In the genomic region with DNA sequence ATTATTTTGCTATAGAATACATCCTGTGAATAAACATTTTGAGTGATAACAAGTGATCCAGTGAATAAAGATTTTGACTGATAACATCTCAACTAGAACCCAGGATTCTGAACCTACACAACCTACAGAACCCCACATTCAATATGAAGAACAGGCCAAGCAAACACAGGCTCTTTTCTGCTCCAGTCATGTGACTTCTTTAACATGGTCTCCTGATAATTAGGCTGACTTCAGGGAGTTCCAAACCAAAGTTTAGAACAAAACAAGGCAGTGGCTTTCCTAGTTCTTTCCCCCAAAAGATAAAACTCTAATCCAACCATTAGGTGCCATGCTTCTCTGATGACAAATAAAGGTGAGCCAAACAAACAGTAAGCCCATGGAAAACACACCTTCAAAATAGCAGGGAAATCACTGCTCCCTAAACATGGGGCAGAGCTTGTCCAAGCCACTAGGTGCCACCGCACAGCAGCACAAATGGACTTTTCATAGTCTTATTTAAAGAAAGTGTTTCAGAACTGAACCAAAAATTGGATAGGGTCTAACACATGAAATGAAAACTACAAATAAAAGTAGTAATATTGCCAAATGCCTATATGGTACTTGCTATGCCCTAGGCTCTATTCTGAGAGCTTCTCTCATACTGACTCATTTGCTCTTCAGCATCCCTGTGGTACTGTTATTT, we compare ENCODE assay signal across 9 cellular contexts.
A peak's percentile ranks its signal among the peaks of the same experiment; 100 is the strongest.
DNase-seq lines count a peak whose midpoint lies in the region; ATAC-seq and TF ChIP-seq lines count a peak whose summit lies in the region.
"Had no signal": no experiment of that assay in that cellular context is flagged by ENCODE, and none has a peak within 500 bp of the region (broad histone marks: within the 10 kb centered on the region; RNA-seq: fewer than 3 reads in every experiment).

No MANE protein-coding gene starts in this region.

- no peak overlapping the region for H3K4me3 Mint-ChIP-seq in CD4-positive, alpha-beta T cell

- no peaks in the 10 kb centered on the region for H3K9me3 ChIP-seq in heart right ventricle
- H3K9me3 ChIP-seq in right atrium auricular region: no peaks in the 10 kb centered on the region
- H3K9me3 ChIP-seq in upper lobe of right lung: no peaks in the 10 kb centered on the region
- no peaks in the 10 kb centered on the region for H3K9me3 ChIP-seq in CD4-positive, alpha-beta T cell (ENCODE audit: control insufficient read depth, low read length)

- no peaks in the 10 kb centered on the region for H3K36me3 Mint-ChIP-seq in CD4-positive, alpha-beta T cell (ENCODE audit: low read depth)

- peaks cover 0 to 24% (median 5%) of the 10 kb centered on the region in 7 donors for H3K27me3 ChIP-seq in heart right ventricle
- H3K27me3 ChIP-seq in right atrium auricular region: no peaks in the 10 kb centered on the region
- peaks cover 10% of the 10 kb centered on the region for H3K27me3 ChIP-seq in upper lobe of right lung
- peaks cover 13% of the 10 kb centered on the region for H3K27me3 ChIP-seq in CD4-positive, alpha-beta T cell (ENCODE audit: control insufficient read depth, insufficient read depth, low read length)

- CTCF ChIA-PET in CD4-positive, alpha-beta T cell (lab: Charles Lee): no interaction called here

- no peak overlapping the region for H3K4me3 ChIP-seq in heart right ventricle
- H3K4me3 ChIP-seq in right atrium auricular region: no peak overlapping the region
- no peak overlapping the region for H3K4me3 ChIP-seq in upper lobe of right lung

- H3K27me3 Mint-ChIP-seq in CD4-positive, alpha-beta T cell: peaks cover 42% of the 10 kb centered on the region

- TF ChIP-seq CTCF in heart right ventricle (IDR thresholded peaks at IDR 0.05): peak in 6 of 9 donors; percentile 26 to 47 (median 41)
- peak in 1 of 2 donors; percentile 34 for TF ChIP-seq CTCF in right atrium auricular region (IDR thresholded peaks at IDR 0.05)
- TF ChIP-seq CTCF in upper lobe of right lung (IDR thresholded peaks at IDR 0.05): peak; percentile 19
- no peak for TF ChIP-seq CTCF in CD4-positive, alpha-beta T cell (IDR thresholded peaks at IDR 0.05)

- no peaks in the 10 kb centered on the region for H3K4me1 Mint-ChIP-seq in CD4-positive, alpha-beta T cell (ENCODE audit: low read depth)

- peak in 1 of 8 donors; percentile 56 for ATAC-seq in heart right ventricle
- ATAC-seq in upper lobe of right lung: peak; percentile 54
- no peak for ATAC-seq in CD4-positive, alpha-beta T cell (ENCODE audit: poor library complexity)
- no peak for ATAC-seq in GM18858 (IDR thresholded peaks at IDR 0.05; ENCODE audit: unreplicated experiment)

- H3K36me3 ChIP-seq in heart right ventricle (no peaks in the 10 kb centered on the region), right atrium auricular region (no peaks in the 10 kb centered on the region), upper lobe of right lung (no peaks in the 10 kb centered on the region)

- H3K27ac Mint-ChIP-seq in CD4-positive, alpha-beta T cell: no peak overlapping the region

- H3K27ac ChIP-seq in heart right ventricle: no peak overlapping the region
- H3K27ac ChIP-seq in right atrium auricular region: no peak overlapping the region
- H3K27ac ChIP-seq in upper lobe of right lung: no peak overlapping the region
- no peak overlapping the region for H3K27ac ChIP-seq in CD4-positive, alpha-beta T cell (ENCODE audit: low read depth, low read length)

- POLR2A ChIA-PET in CD4-positive, alpha-beta T cell (lab: Charles Lee): no interaction called here

- no peak for DNase-seq in heart right ventricle
- no peak for DNase-seq in right atrium auricular region (ENCODE audit: low spot score)
- DNase-seq in RPMI7951 (ENCODE audit: low read depth): peak; percentile 55
- DNase-seq in fibroblast of the conjunctiva (ENCODE audit: low read depth): peak; percentile 34
- no peak for DNase-seq in upper lobe of right lung
- DNase-seq in CD4-positive, alpha-beta T cell: no peak
- no peak for DNase-seq in activated CD8-positive, alpha-beta memory T cell treated with anti-CD3 and anti-CD28 coated beads for 24 hours
- DNase-seq: activated CD8-positive, alpha-beta memory T cell treated with anti-CD3 and anti-CD28 coated beads, Interleukin-2, amount 50 U/mL, for 4 hours had no signal

- intact Hi-C loops in heart right ventricle (cut with DNase I) (loop anchor here in 9 of 10 donors (1.0 to 5.0 kb wide), 5 partner anchors 135 to 413 kb away; no protein-coding TSS in a partner anchor), upper lobe of right lung (cut with DNase I) (no loop called here)
- intact Hi-C loops in CD4-positive, alpha-beta T cell (cut with DNase I, micrococcal nuclease): no loop called here

- WGBS in heart right ventricle, 2 donors: 63 to 75% methylated on average over 1 of the region's 1 CpG

- H3K4me1 ChIP-seq in heart right ventricle (no peaks in the 10 kb centered on the region), right atrium auricular region (no peaks in the 10 kb centered on the region), upper lobe of right lung (no peaks in the 10 kb centered on the region)

- no peaks in the 10 kb centered on the region for H3K9me3 Mint-ChIP-seq in CD4-positive, alpha-beta T cell

Comparison
In these comparisons a context has a peak if more than half of its experiments do, and no peak if none do; other contexts are left out.
1. DNase-seq: peak in RPMI7951 (single experiment) and fibroblast of the conjunctiva (single experiment); none in heart right ventricle (0 of 2), right atrium auricular region (single experiment), upper lobe of right lung (single experiment), CD4-positive, alpha-beta T cell (0 of 10) and activated CD8-positive, alpha-beta memory T cell treated with anti-CD3 and anti-CD28 coated beads for 24 hours (single experiment).
2. intact Hi-C loops: an anchor here in heart right ventricle (1.0 to 5.0 kb wide); none called in upper lobe of right lung and CD4-positive, alpha-beta T cell.